11 cellular contexts compared by ENCODE assay signal in the genomic region with DNA sequence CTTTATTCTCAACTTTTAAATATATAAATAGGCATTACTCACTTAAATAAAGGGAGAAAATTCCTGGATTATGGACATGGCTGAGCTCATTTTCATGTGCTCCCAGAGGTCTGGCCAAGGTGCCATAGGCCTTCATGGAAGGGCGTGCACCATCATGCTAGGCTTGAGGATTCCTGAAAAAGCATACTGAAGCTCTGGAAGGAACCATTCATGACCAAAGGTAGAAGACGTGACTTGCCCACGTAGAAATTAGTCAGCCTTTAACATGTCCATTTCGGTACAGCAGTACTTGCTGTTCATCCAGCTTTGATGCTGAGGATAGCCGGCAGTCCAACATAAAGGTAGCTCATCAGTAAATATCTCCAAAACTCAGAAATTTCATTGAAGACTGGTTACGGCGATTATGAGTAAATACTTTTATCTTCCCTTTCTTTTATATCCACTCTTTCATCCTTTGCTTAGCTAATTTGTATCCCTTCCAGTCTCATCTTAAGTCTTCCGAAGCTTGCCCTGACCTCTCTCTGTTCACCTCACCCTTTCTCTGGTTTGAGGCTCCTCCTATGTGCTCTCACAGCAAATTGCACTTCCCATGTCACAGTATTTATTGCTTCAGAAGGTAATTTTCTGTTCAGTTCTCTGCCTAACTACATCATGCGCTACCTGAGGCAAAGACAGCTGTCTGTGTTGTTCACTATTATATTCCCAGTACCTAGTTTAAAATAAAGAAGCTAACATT. TPM values are rescaled to one million over a fixed set of nuclear protein-coding genes. Genes with fewer than 3 reads are reported as not detected.
DNase-seq lines count a peak whose midpoint lies in the region; ATAC-seq and TF ChIP-seq lines count a peak whose summit lies in the region.
"Had no signal": no experiment of that assay in that cellular context is flagged by ENCODE, and none has a peak within 500 bp of the region (broad histone marks: within the 10 kb centered on the region; RNA-seq: fewer than 3 reads in every experiment).

No MANE protein-coding gene starts in this region.

- H2BK5ac ChIP-seq in trophoblast cell (ENCODE audit: low read depth, low read length, poor library complexity) = no peak overlapping the region

- no peaks in the 10 kb centered on the region for H3K27me3 ChIP-seq in heart right ventricle
- H3K27me3 ChIP-seq in trophoblast cell (ENCODE audit: insufficient read depth, low read length) = no peaks in the 10 kb centered on the region

- H3K14ac ChIP-seq in trophoblast cell (ENCODE audit: low read length) = no peak overlapping the region

- H3K4me1 Mint-ChIP-seq in CD14-positive monocyte = no peaks in the 10 kb centered on the region

- H3K4me2 ChIP-seq in trophoblast cell (ENCODE audit: low read length) = no peak overlapping the region

- H3K36me3 ChIP-seq in heart right ventricle (no peaks in the 10 kb centered on the region), trophoblast cell (ENCODE audit: control insufficient read depth in 1 of 2, insufficient read depth in 2 of 2, low read length in 2 of 2) (no peaks in the 10 kb centered on the region)

- no peak overlapping the region for H2AFZ ChIP-seq in trophoblast cell (ENCODE audit: insufficient read depth, low read length, poor library complexity)

- no peak overlapping the region for H3K18ac ChIP-seq in trophoblast cell (ENCODE audit: low read length)

- no peaks in the 10 kb centered on the region for H3K79me2 ChIP-seq in trophoblast cell (ENCODE audit: control insufficient read depth, insufficient read depth, low read length, poor library complexity)

- H3K4me1 ChIP-seq in heart right ventricle (peaks cover 0 to 8% (median 0%) of the 10 kb centered on the region in 9 donors), trophoblast cell (ENCODE audit: control insufficient read depth in 1 of 2, insufficient read depth in 2 of 2, low read length in 2 of 2) (peaks cover 0 to 7% of the 10 kb centered on the region in 2 experiments)

- peak overlapping the region; percentile 58 for H4K8ac ChIP-seq in trophoblast cell (ENCODE audit: low read depth, low read length)

- peak overlapping the region; percentile 79 for H2BK120ac ChIP-seq in trophoblast cell (ENCODE audit: insufficient read depth, low read length, poor library complexity)

- peak overlapping the region; percentile 88 for H2AK5ac ChIP-seq in trophoblast cell (ENCODE audit: low read length)

- H4K12ac ChIP-seq in trophoblast cell (ENCODE audit: low read depth, low read length) = no peak overlapping the region

- ATAC-seq in heart right ventricle = peak in 7 of 8 donors; percentile 55 to 73 (median 58)
- ATAC-seq: activated naive CD8-positive, alpha-beta T cell treated with anti-CD3 and anti-CD28 coated beads, Interleukin-2, amount 50 U/mL, for 24 hours; natural killer cell had no signal

- intact Hi-C loops in heart right ventricle (cut with DNase I) (loop anchor here in 2 of 10 donors (2.0 to 5.0 kb wide), 2 partner anchors 47 to 160 kb away; a partner anchor contains a TSS), CD14-positive monocyte (cut with micrococcal nuclease) (no loop called here)

- no peak overlapping the region for H3K23ac ChIP-seq in trophoblast cell (ENCODE audit: low read length)

- peak overlapping the region; percentile 22 for H4K91ac ChIP-seq in trophoblast cell (ENCODE audit: low read depth, low read length)

- H3K4me3 ChIP-seq in NB4 (ENCODE audit: low read depth, low read length) (no peak overlapping the region), astrocyte of the spinal cord (ENCODE audit: low read depth, low read length) (no peak overlapping the region), heart right ventricle (no peak overlapping the region), trophoblast cell (ENCODE audit: low read depth, low read length) (no peak overlapping the region)

- no peak overlapping the region for H2BK12ac ChIP-seq in trophoblast cell (ENCODE audit: low read length)

- no peak for TF ChIP-seq CTCF in NB4 (IDR thresholded peaks at IDR 0.05; ENCODE audit: low read depth, low read length)
- no peak for TF ChIP-seq CTCF in astrocyte of the spinal cord (IDR thresholded peaks at IDR 0.05; ENCODE audit: low read depth, low read length)
- peak in 6 of 9 donors; percentile 25 to 58 (median 41) for TF ChIP-seq CTCF in heart right ventricle (IDR thresholded peaks at IDR 0.05)
- TF ChIP-seq CTCF in CD14-positive monocyte (IDR thresholded peaks at IDR 0.05) = no peak

- DNase-seq in NB4 (ENCODE audit: low read depth) (peak; percentile 20), astrocyte of the spinal cord (ENCODE audit: low read depth, low spot score) (peak; percentile 2), heart right ventricle (no peak), trophoblast cell (no peak), NCI-H128 (lab: John Stamatoyannopoulos, UW; ENCODE audit: unreplicated experiment) (no peak), CD14-positive monocyte (ENCODE audit: low spot score) (no peak), NCI-H2171 (lab: John Stamatoyannopoulos, UW) (no peak)
- DNase-seq: activated naive CD8-positive, alpha-beta T cell treated with anti-CD3 and anti-CD28 coated beads, Interleukin-2, amount 50 U/mL, for 24 hours; activated T-cell treated with anti-CD3 and anti-CD28 coated beads for 4 hours; natural killer cell; NCI-H187 treated with DMSO at 0.1 percent for 48 hours had no signal

- peak overlapping the region in 4 of 10 donors; percentile 31 to 59 (median 37) for H3K27ac ChIP-seq in heart right ventricle
- no peak overlapping the region for H3K27ac ChIP-seq in trophoblast cell (ENCODE audit: low read depth, low read length)

- in situ Hi-C loops in astrocyte of the spinal cord (cut with HindIII; ENCODE audit: low sequenced_read_pairs) = no loop called here

- H3K9ac ChIP-seq in trophoblast cell (ENCODE audit: low read length) = no peak overlapping the region

- no peaks in the 10 kb centered on the region for H3K9me3 Mint-ChIP-seq in CD14-positive monocyte
- H3K9me3 Mint-ChIP-seq: activated naive CD8-positive, alpha-beta T cell treated with anti-CD3 and anti-CD28 coated beads, Interleukin-2, amount 50 U/mL, for 24 hours; natural killer cell had no signal

- peaks cover 0 to 4% (median 0%) of the 10 kb centered on the region in 3 donors for H3K27me3 Mint-ChIP-seq in CD14-positive monocyte (ENCODE audit: low read depth in 3 of 3)
- H3K27me3 Mint-ChIP-seq: activated naive CD8-positive, alpha-beta T cell treated with anti-CD3 and anti-CD28 coated beads, Interleukin-2, amount 50 U/mL, for 24 hours had no signal

- peaks cover 2% of the 10 kb centered on the region for H3K79me1 ChIP-seq in trophoblast cell (ENCODE audit: low read length)

- 89 to 91% methylated on average over 9 of the region's 9 CpGs for WGBS in heart right ventricle, 2 donors
- no CpG with 5 or more reads among the region's 9 CpGs for WGBS in trophoblast cell (ENCODE audit: extremely low coverage, insufficient coverage, insufficient read length)

- no peaks in the 10 kb centered on the region for H3K36me3 Mint-ChIP-seq in CD14-positive monocyte
- H3K36me3 Mint-ChIP-seq: natural killer cell had no signal

- H3K4me3 Mint-ChIP-seq in CD14-positive monocyte = no peak overlapping the region
- H3K4me3 Mint-ChIP-seq: activated naive CD8-positive, alpha-beta T cell treated with anti-CD3 and anti-CD28 coated beads, Interleukin-2, amount 50 U/mL, for 24 hours; natural killer cell had no signal

- H3K27ac Mint-ChIP-seq in CD14-positive monocyte = no peak overlapping the region
- H3K27ac Mint-ChIP-seq: activated naive CD8-positive, alpha-beta T cell treated with anti-CD3 and anti-CD28 coated beads, Interleukin-2, amount 50 U/mL, for 24 hours; natural killer cell had no signal

- TF ChIP-seq POLR2A in NB4 (IDR thresholded peaks at IDR 0.05; ENCODE audit: extremely low read depth, insufficient read length) = no peak

- H3K9me3 ChIP-seq in heart right ventricle (no peaks in the 10 kb centered on the region), trophoblast cell (ENCODE audit: insufficient read depth, low read depth, low read length) (no peaks in the 10 kb centered on the region)

- H3K4ac ChIP-seq in trophoblast cell (ENCODE audit: low read depth, low read length) = no peak overlapping the region

RNA-seq across cellular contexts. Expression of a gene that starts 32.3 kb away (rescaled TPM):
- 10 to 100 TPM; 25.9 to 46.7 (median 30.8) TPM for total RNA-seq in heart right ventricle
- polyA plus RNA-seq in heart right ventricle (10 to 100 TPM; 29.3 to 32.1 TPM), CD14-positive monocyte (10 to 100 TPM; 26.6 to 27.1 TPM)
- polyA plus RNA-seq in trophoblast cell (2013) = 97.0 and 99.4 TPM in 2 replicates

RNA-seq across cellular contexts. Expression of a gene that starts 45.5 kb away (rescaled TPM):
- 1 to 10 TPM; 4.4 to 9.3 (median 5.8) TPM for total RNA-seq in heart right ventricle
- polyA plus RNA-seq in heart right ventricle (1 to 10 TPM in 1 of 2 donors, under 1 TPM in 1; 0.64 to 5.6 TPM), CD14-positive monocyte (1 to 10 TPM; 1.1 to 1.4 TPM)
- polyA plus RNA-seq in trophoblast cell (2013) = 1.2 and 1.3 TPM in 2 replicates

RNA-seq across cellular contexts. Expression of a gene that starts 48.4 kb away (rescaled TPM):
- total RNA-seq in heart right ventricle = 10 to 100 TPM; 31.1 to 93.9 (median 47.9) TPM
- polyA plus RNA-seq in heart right ventricle (10 to 100 TPM in 1 of 2 donors, 1 to 10 TPM in 1; 9.4 to 15.1 TPM), CD14-positive monocyte (10 to 100 TPM; 90.4 to 91.6 TPM)
- 313 and 338 TPM in 2 replicates for polyA plus RNA-seq in trophoblast cell (2013)

Comparison
In these comparisons a context has a peak if more than half of its experiments do, and no peak if none do; other contexts are left out.
1. DNase-seq: peak in NB4 (single experiment) and astrocyte of the spinal cord (single experiment); none in heart right ventricle (0 of 2), trophoblast cell (0 of 2), NCI-H128 (single experiment), CD14-positive monocyte (single experiment) and NCI-H2171 (single experiment).
2. CTCF ChIP-seq: peak in heart right ventricle (6 of 9); none in NB4 (single experiment), astrocyte of the spinal cord (single experiment) and CD14-positive monocyte (single experiment).
3. RNA of a gene that starts 48.4 kb away (polyA plus RNA-seq): 90.4 to 91.6 TPM in CD14-positive monocyte; 9.4 to 15.1 TPM in heart right ventricle; every median in the first group is over 4 times any median in the second.